17 cellular contexts compared by ENCODE assay signal in genomic region chr16:78258651-78259050, GRCh38.
DNase-seq lines count a peak whose midpoint lies in the region; ATAC-seq and TF ChIP-seq lines count a peak whose summit lies in the region.
"Had no signal": no experiment of that assay in that cellular context is flagged by ENCODE, and none has a peak within 500 bp of the region (broad histone marks: within the 10 kb centered on the region; RNA-seq: fewer than 3 reads in every experiment).

No MANE protein-coding gene starts in this region.

- H3K27me3 ChIP-seq in Caco-2 (replicated peaks; ENCODE audit: control insufficient read depth, insufficient read depth, low read length) (no peaks in the 10 kb centered on the region), SJSA1 (replicated peaks) (no peaks in the 10 kb centered on the region)

- H3K27ac Mint-ChIP-seq in Caco-2 (ENCODE audit: unreplicated experiment) (peak overlapping the region; percentile 67), nephron progenitor cell (peak overlapping the region; percentile 89)
- H3K27ac Mint-ChIP-seq: HFFc6 had no signal

- CTCF ChIA-PET in Caco-2 (lab: Charles Lee): no interaction called here

- H3K4me3 Mint-ChIP-seq in Caco-2 (ENCODE audit: unreplicated experiment) (no peak overlapping the region), nephron progenitor cell (peak overlapping the region; percentile 39)
- H3K4me3 Mint-ChIP-seq: HFFc6 had no signal

- peak overlapping the region; percentile 94 for H3K27ac ChIP-seq in SJSA1
- H3K27ac ChIP-seq: A549, C4-2B had no signal

- H3K4me1 ChIP-seq in Caco-2: peaks cover 34% of the 10 kb centered on the region
- peaks cover 51% of the 10 kb centered on the region for H3K4me1 ChIP-seq in SJSA1 (replicated peaks)
- H3K4me1 ChIP-seq: A549 had no signal

- POLR2A ChIA-PET in Caco-2 (lab: Charles Lee): no interaction called here

- no TSS peak for BruUV-seq in Caco-2 (replicated peaks; lab: Mats Ljungman, UMichigan)

- ATAC-seq in HG02588 (IDR thresholded peaks at IDR 0.05; ENCODE audit: unreplicated experiment) (no peak), HG02610 (IDR thresholded peaks at IDR 0.05; ENCODE audit: unreplicated experiment) (no peak)
- ATAC-seq: A549, Right ventricle myocardium inferior had no signal

- no peak for DNase-seq in Caco-2
- no peak for DNase-seq in SJSA1 (ENCODE audit: low read depth in 1 of 2, low spot score in 2 of 2)
- peak; percentile 54 for DNase-seq in left kidney (ENCODE audit: low read depth, low spot score)
- no peak for DNase-seq in nephron progenitor cell
- DNase-seq in activated T-cell treated with anti-CD3 and anti-CD28 coated beads, Interleukin-2, amount 50 U/mL, for 1 hour: no peak
- DNase-seq in stimulated activated CD4-positive, alpha-beta T cell treated with anti-CD3 and anti-CD28 coated beads, Interleukin-15, amount 100 ng/mL, for 24 hours: no peak
- DNase-seq: COR-L47, DMS53, HFFc6, NCI-H187 treated with DMSO at 0.1 percent for 48 hours, NCI-H446, NCI-H748 treated with DMSO at 0.1 percent for 48 hours had no signal

- no peaks in the 10 kb centered on the region for H3K9me3 ChIP-seq in Caco-2
- H3K9me3 ChIP-seq in SJSA1 (replicated peaks): no peaks in the 10 kb centered on the region
- H3K9me3 ChIP-seq: A549 had no signal

- intact Hi-C loops in Caco-2 (cut with micrococcal nuclease; ENCODE audit: unreplicated experiment): loop anchor here (5.0 kb wide), 1 partner anchor 179 kb away; no protein-coding TSS in a partner anchor

- no peaks in the 10 kb centered on the region for H3K9me3 Mint-ChIP-seq in Caco-2 (ENCODE audit: unreplicated experiment)
- H3K9me3 Mint-ChIP-seq in nephron progenitor cell: peaks cover 10% of the 10 kb centered on the region

- TF ChIP-seq CTCF in Caco-2 (IDR thresholded peaks at IDR 0.05; ENCODE audit: insufficient read depth in 1 of 2, low read depth in 1 of 2, low read length in 1 of 2, severe bottlenecking in 1 of 2, unreplicated experiment in 1 of 2): no peak
- no peak for TF ChIP-seq CTCF in nephron progenitor cell (IDR thresholded peaks at IDR 0.05)

- no peak overlapping the region for H3K4me3 ChIP-seq in Caco-2 (ENCODE audit: low read depth, low read length)
- H3K4me3 ChIP-seq in SJSA1: no peak overlapping the region
- H3K4me3 ChIP-seq: A549 had no signal

- H3K36me3 Mint-ChIP-seq in Caco-2 (ENCODE audit: insufficient read depth, unreplicated experiment): peaks cover 4% of the 10 kb centered on the region
- H3K36me3 Mint-ChIP-seq in nephron progenitor cell (ENCODE audit: low read depth): peaks cover 7% of the 10 kb centered on the region

- H3K27me3 Mint-ChIP-seq in Caco-2 (ENCODE audit: insufficient read depth, unreplicated experiment) (no peaks in the 10 kb centered on the region), nephron progenitor cell (ENCODE audit: low read depth, poor library complexity) (peaks cover 3% of the 10 kb centered on the region)

- H3K4me1 Mint-ChIP-seq in Caco-2 (ENCODE audit: low read depth, unreplicated experiment) (peaks cover 24% of the 10 kb centered on the region), nephron progenitor cell (peaks cover 71% of the 10 kb centered on the region)

- H3K36me3 ChIP-seq in Caco-2 (ENCODE audit: control insufficient read depth, insufficient read depth, low read length): no peaks in the 10 kb centered on the region
- no peaks in the 10 kb centered on the region for H3K36me3 ChIP-seq in SJSA1
